In the genomic region with DNA sequence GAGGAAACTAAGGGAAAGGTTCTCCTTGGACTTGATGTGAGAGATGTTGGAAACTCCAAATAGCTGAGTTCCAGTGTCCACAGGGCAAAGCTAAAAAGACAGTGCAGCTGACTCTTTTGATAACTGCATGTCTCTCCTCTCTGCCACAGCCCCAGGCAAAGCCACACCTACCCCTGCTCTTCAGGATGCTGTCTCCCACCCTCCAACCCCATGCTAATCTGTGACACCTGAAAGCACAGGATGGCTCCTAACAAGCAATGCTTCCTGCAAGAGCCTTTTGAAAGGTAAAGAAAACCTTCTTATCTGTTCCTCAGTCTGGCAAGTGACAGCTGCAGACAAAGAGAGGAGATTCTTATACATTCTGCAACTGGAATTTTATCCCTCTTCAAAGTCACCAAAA, we compare ENCODE assay signal across 23 cellular contexts.
"Had no signal": no experiment of that assay in that cellular context is flagged by ENCODE, and none has a peak within 500 bp of the region (broad histone marks: within the 10 kb centered on the region; RNA-seq: fewer than 3 reads in every experiment).

No MANE protein-coding gene starts in this region.

- ATAC-seq: effector memory CD8-positive, alpha-beta T cell; left colon; left ventricle myocardium superior; stimulated activated memory B cell treated with anti-CD40 and anti-IgM and Interleukin-4, amounts not matched to agents 10 μg/mL and 1 μg/mL and 100 μg/mL, for 72 hours had no signal

- H3K27me3 ChIP-seq: hepatocyte, pancreas, right lobe of liver, spleen, transverse colon had no signal

- H3K36me3 ChIP-seq: prostate gland had no signal

- FAIRE-seq: endothelial cell of umbilical vein, pancreas had no signal

- H3K4me3 ChIP-seq: hepatocyte, lung, pancreas, prostate gland, right lobe of liver, spleen, thoracic aorta, transverse colon had no signal

- DNase-seq: cortex of kidney; effector memory CD8-positive, alpha-beta T cell; erythroblast; foreskin melanocyte; head of caudate nucleus; left colon; left ventricle myocardium superior; mesenchymal stem cell; naive B cell; occipital lobe; pancreas; right lobe of liver; spleen; stimulated activated CD4-positive, alpha-beta T cell treated with anti-CD3 and anti-CD28 coated beads, Interleukin-15, amount 100 ng/mL, for 24 hours; stimulated activated CD4-positive, alpha-beta T cell treated with anti-CD3 and anti-CD28 coated beads, Interleukin-1b, Interleukin-23, amount 100 ng/mL, for 48 hours; stimulated activated CD4-positive, alpha-beta T cell treated with anti-CD3 and anti-CD28 coated beads, Interleukin-4, amount 100 ng/mL, for 24 hours; transverse colon had no signal
